In genomic region chr1:3290438-3290837, GRCh38 we compare ENCODE assay signal across 8 cellular contexts.
"Had no signal": no experiment of that assay in that cellular context is flagged by ENCODE, and none has a peak within 500 bp of the region (broad histone marks: within the 10 kb centered on the region; RNA-seq: fewer than 3 reads in every experiment).

No MANE protein-coding gene starts in this region.

- FAIRE-seq: G401.6, GM12878, GM12891, GM12892, GM18507, GM19239 had no signal

- ATAC-seq: GM12878 had no signal

- H3K4me3 ChIP-seq: GM12878 had no signal

- DNase-seq: GDM1, GF-D8 had no signal
